ENCODE assay signal across 1 cellular context in the genomic region with DNA sequence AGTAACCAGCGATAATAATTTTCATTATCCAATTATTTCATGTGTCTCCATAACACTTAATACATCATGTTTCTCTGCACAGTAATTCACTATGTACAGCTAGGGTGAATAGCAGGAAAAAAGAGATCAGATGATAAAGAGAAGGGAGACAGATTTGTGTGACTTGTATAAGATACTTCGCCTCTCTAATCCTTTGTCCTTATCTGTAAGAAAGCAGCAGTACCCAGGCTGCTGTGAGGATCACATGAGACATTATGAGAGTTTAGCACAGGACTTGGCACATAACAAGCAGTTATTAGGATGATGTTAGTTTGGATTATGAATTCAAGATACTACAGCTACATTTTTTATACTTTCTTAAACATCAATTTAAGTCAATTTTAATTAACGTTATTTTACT.
TF ChIP-seq lines count a peak whose summit lies in the region.

No MANE protein-coding gene starts in this region.

TF ChIP-seq in K562, 482 proteins besides CTCF, POLR2A, EP300 and RAD21 (continued from another document):
- TF ChIP-seq, protein P1, sequence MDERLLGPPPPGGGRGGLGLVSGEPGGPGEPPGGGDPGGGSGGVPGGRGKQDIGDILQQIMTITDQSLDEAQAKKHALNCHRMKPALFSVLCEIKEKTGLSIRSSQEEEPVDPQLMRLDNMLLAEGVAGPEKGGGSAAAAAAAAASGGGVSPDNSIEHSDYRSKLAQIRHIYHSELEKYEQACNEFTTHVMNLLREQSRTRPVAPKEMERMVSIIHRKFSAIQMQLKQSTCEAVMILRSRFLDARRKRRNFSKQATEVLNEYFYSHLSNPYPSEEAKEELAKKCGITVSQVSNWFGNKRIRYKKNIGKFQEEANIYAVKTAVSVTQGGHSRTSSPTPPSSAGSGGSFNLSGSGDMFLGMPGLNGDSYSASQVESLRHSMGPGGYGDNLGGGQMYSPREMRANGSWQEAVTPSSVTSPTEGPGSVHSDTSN (CRISPR knock-in tag; IDR thresholded peaks at IDR 0.05; ENCODE audit: low read depth): no peak
- TF ChIP-seq, protein P1 (tag; conservative IDR thresholded peaks at IDR 0.05; ENCODE audit: low read depth): 0 out of 2 replicates have a peak, but pooled peaks have one; percentile 14
- TF ChIP-seq, protein P2, sequence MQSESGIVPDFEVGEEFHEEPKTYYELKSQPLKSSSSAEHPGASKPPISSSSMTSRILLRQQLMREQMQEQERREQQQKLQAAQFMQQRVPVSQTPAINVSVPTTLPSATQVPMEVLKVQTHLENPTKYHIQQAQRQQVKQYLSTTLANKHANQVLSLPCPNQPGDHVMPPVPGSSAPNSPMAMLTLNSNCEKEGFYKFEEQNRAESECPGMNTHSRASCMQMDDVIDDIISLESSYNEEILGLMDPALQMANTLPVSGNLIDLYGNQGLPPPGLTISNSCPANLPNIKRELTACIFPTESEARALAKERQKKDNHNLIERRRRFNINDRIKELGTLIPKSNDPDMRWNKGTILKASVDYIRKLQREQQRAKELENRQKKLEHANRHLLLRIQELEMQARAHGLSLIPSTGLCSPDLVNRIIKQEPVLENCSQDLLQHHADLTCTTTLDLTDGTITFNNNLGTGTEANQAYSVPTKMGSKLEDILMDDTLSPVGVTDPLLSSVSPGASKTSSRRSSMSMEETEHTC (IDR thresholded peaks at IDR 0.05): 0 out of 2 replicates have a peak, but pooled peaks have one; percentile 28
- no peak for TF ChIP-seq KAT7 (CRISPR knock-in tag; IDR thresholded peaks at IDR 0.05; ENCODE audit: borderline replicate concordance)
- no peak for TF ChIP-seq SRF (CRISPR knock-in tag; IDR thresholded peaks at IDR 0.05)
- TF ChIP-seq JUND (IDR thresholded peaks at IDR 0.05; ENCODE audit: borderline replicate concordance, low read depth, low read length): no peak
- no peak for TF ChIP-seq JUND (tag; IDR thresholded peaks at IDR 0.05; ENCODE audit: borderline replicate concordance, low read depth, low read length)
- TF ChIP-seq XRCC4 (IDR thresholded peaks at IDR 0.05; ENCODE audit: extremely low read depth, insufficient read depth, insufficient read length): no peak
- TF ChIP-seq HDAC1 (IDR thresholded peaks at IDR 0.05): no peak
- TF ChIP-seq FOSL1 (tag; conservative IDR thresholded peaks at IDR 0.05): peak; percentile 39; the same call in 1 of the 2 replicates
- TF ChIP-seq FOXJ2 (tag; IDR thresholded peaks at IDR 0.05): no peak
- 0 out of 4 replicates have a peak, but pooled peaks of 1 of the 2 experiments have one; percentile 11 for TF ChIP-seq KDM1A (IDR thresholded peaks at IDR 0.05)
- TF ChIP-seq U2AF2 (optimal IDR thresholded peaks at IDR 0.05; ENCODE audit: low read depth, low read length): no peak
- no peak for TF ChIP-seq CHD4 (IDR thresholded peaks at IDR 0.05; ENCODE audit: insufficient read depth, insufficient replicate concordance, low read depth, low read length, poor library complexity, severe bottlenecking)
- TF ChIP-seq E2F3 (CRISPR knock-in tag; IDR thresholded peaks at IDR 0.05): no peak
- TF ChIP-seq RCOR1 (IDR thresholded peaks at IDR 0.05; ENCODE audit: borderline replicate concordance in 1 of 2, low read depth in 2 of 2, low read length in 2 of 2): peak in 1 of 2 experiments; percentile 46; a peak in 1 of 4 replicates
- TF ChIP-seq POLR2AphosphoS2 (IDR thresholded peaks at IDR 0.05; ENCODE audit: low read length): no peak
- TF ChIP-seq ZNF764 (CRISPR knock-in tag; IDR thresholded peaks at IDR 0.05; ENCODE audit: low read depth): no peak
- no peak for TF ChIP-seq NELFE (IDR thresholded peaks at IDR 0.05; ENCODE audit: insufficient read depth, insufficient read length)
- TF ChIP-seq FOXP1 (CRISPR knock-in tag; IDR thresholded peaks at IDR 0.05): no peak
- peak; percentile 65 for TF ChIP-seq CBFA2T3 (IDR thresholded peaks at IDR 0.05)
- no peak for TF ChIP-seq TFAM (CRISPR knock-in tag; conservative IDR thresholded peaks at IDR 0.05)
- TF ChIP-seq, protein P3, sequence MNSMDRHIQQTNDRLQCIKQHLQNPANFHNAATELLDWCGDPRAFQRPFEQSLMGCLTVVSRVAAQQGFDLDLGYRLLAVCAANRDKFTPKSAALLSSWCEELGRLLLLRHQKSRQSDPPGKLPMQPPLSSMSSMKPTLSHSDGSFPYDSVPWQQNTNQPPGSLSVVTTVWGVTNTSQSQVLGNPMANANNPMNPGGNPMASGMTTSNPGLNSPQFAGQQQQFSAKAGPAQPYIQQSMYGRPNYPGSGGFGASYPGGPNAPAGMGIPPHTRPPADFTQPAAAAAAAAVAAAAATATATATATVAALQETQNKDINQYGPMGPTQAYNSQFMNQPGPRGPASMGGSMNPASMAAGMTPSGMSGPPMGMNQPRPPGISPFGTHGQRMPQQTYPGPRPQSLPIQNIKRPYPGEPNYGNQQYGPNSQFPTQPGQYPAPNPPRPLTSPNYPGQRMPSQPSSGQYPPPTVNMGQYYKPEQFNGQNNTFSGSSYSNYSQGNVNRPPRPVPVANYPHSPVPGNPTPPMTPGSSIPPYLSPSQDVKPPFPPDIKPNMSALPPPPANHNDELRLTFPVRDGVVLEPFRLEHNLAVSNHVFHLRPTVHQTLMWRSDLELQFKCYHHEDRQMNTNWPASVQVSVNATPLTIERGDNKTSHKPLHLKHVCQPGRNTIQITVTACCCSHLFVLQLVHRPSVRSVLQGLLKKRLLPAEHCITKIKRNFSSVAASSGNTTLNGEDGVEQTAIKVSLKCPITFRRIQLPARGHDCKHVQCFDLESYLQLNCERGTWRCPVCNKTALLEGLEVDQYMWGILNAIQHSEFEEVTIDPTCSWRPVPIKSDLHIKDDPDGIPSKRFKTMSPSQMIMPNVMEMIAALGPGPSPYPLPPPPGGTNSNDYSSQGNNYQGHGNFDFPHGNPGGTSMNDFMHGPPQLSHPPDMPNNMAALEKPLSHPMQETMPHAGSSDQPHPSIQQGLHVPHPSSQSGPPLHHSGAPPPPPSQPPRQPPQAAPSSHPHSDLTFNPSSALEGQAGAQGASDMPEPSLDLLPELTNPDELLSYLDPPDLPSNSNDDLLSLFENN (IDR thresholded peaks at IDR 0.05; ENCODE audit: low read depth in 2 of 2, low read length in 2 of 2): no peak
- TF ChIP-seq CHCHD3 (CRISPR knock-in tag; IDR thresholded peaks at IDR 0.05): no peak
- TF ChIP-seq MEIS2 (IDR thresholded peaks at IDR 0.05; ENCODE audit: partially characterized antibody): peak; percentile 36
- TF ChIP-seq, protein P4, sequence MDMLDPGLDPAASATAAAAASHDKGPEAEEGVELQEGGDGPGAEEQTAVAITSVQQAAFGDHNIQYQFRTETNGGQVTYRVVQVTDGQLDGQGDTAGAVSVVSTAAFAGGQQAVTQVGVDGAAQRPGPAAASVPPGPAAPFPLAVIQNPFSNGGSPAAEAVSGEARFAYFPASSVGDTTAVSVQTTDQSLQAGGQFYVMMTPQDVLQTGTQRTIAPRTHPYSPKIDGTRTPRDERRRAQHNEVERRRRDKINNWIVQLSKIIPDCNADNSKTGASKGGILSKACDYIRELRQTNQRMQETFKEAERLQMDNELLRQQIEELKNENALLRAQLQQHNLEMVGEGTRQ (CRISPR knock-in tag; IDR thresholded peaks at IDR 0.05): no peak
- no peak for TF ChIP-seq JUNB (CRISPR knock-in tag; conservative IDR thresholded peaks at IDR 0.05)
